In the genomic region with DNA sequence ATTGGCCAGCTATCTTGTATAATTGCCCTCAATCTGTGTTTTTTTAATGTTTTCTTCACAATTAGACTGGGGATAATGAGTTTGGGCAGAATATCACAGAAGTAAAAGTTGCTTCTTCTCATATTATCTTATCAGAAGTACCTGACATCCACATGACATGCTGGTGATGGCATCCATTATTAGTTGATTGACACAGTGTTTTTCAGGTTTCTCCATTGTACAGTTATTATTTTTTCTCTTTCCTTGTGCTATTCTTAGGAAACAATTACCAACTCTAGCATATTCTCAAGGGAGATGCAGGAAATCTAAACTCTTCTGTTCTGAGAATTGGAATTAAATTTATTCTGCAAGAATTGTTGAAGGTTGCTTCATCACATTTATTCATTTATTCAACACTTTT, we compare ENCODE assay signal across 11 cellular contexts.
"Had no signal": no experiment of that assay in that cellular context is flagged by ENCODE, and none has a peak within 500 bp of the region (broad histone marks: within the 10 kb centered on the region; RNA-seq: fewer than 3 reads in every experiment).

No MANE protein-coding gene starts in this region.

- H3K27ac Mint-ChIP-seq: GM23338, H9, HFFc6 had no signal

- H3K9me3 ChIP-seq: HAP-1 had no signal

- FAIRE-seq: H1, H54 had no signal

- H3K9ac ChIP-seq: GM23248 had no signal

- ATAC-seq: GM23338, HCT116 had no signal

- H3K9me3 Mint-ChIP-seq: GM23338, H9, HFFc6 had no signal

- H3K4me2 ChIP-seq: GM23338 had no signal

- H3K36me3 ChIP-seq: HAP-1 had no signal

- DNase-seq: GM23248, GOT3, H7, H9, HCEC 1CT, HFFc6 had no signal

- H3K4me3 Mint-ChIP-seq: GM23338, H9, HFFc6 had no signal

- H3K27ac ChIP-seq: GM23248 had no signal

- H2AFZ ChIP-seq: GM23248, GM23338 had no signal

- H3K4me3 ChIP-seq: GM23248, GM23338, HAP-1 had no signal
